1 cellular context compared by ENCODE assay signal in genomic region chr15:77497108-77497737, GRCh38.
TF ChIP-seq lines count a peak whose summit lies in the region.

No MANE protein-coding gene starts in this region.

TF ChIP-seq in GM23338, 12 proteins besides CTCF, POLR2A, EP300 and RAD21 (continued from another document):
- TF ChIP-seq ZNF462 (CRISPR knock-in tag; IDR thresholded peaks at IDR 0.05) = no peak
- TF ChIP-seq ETS1 (IDR thresholded peaks at IDR 0.05) = no peak
- no peak for TF ChIP-seq STAT1 (IDR thresholded peaks at IDR 0.05; ENCODE audit: unreplicated experiment)
- TF ChIP-seq CREB1 (CRISPR knock-in tag; IDR thresholded peaks at IDR 0.05; ENCODE audit: low read depth) = no peak
- TF ChIP-seq ZNF331 (CRISPR knock-in tag; IDR thresholded peaks at IDR 0.05; ENCODE audit: low read depth) = no peak
- TF ChIP-seq EZH2phosphoT487 (IDR thresholded peaks at IDR 0.05; ENCODE audit: unreplicated experiment) = no peak
- TF ChIP-seq POLR2AphosphoS5 (IDR thresholded peaks at IDR 0.05; ENCODE audit: low read depth) = no peak; the same call in 1 of the 2 replicates
- no peak for TF ChIP-seq EZH2 (IDR thresholded peaks at IDR 0.05; ENCODE audit: low read depth, unreplicated experiment)
